Comparison of ENCODE assay signal across 8 cellular contexts in the genomic region with DNA sequence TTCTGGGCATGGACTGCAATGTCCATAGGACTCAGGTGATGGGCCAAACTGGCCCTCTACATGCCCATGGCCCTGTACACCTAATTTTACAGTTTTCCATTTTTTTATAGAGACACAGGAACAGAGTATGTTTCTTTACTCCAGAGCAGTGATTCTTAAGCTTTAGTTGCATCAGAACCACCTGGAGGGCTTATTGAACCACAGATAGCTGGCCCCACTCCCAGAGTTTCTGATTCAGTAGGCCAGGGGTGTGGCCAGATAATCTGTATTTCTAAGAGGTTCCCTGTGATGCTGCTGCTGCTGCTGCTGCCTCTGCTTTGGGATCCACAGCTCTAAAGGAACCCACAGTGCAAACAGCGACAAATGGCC. TPM values are rescaled to one million over a fixed set of nuclear protein-coding genes. Genes with fewer than 3 reads are reported as not detected.
DNase-seq lines count a peak whose midpoint lies in the region; ATAC-seq and TF ChIP-seq lines count a peak whose summit lies in the region.

No MANE protein-coding gene starts in this region.

- H3K4me3 ChIP-seq in AG04450 (ENCODE audit: low read depth, low read length) (peak overlapping the region; percentile 25; the same call in 1 of the 2 replicates), colonic mucosa (no peak overlapping the region), ovary (no peak overlapping the region)

- H3K36me3 ChIP-seq in colonic mucosa (no peaks in the 10 kb centered on the region), ovary (no peaks in the 10 kb centered on the region)

- H3K4me1 ChIP-seq in colonic mucosa (no peaks in the 10 kb centered on the region), ovary (ENCODE audit: insufficient read depth) (peaks cover 57% of the 10 kb centered on the region)

- POLR2A ChIA-PET in AG04450 (lab: Yijun Ruan, JAX): no interaction called here

- H3K9me3 ChIP-seq in AG04450 (ENCODE audit: control insufficient read depth, insufficient read depth, low read length): peaks cover 9% of the 10 kb centered on the region
- H3K9me3 ChIP-seq in colonic mucosa: no peaks in the 10 kb centered on the region
- no peaks in the 10 kb centered on the region for H3K9me3 ChIP-seq in ovary

- WGBS in ovary, 3 donors: 20 to 29% (median 22%) methylated on average over 1 of the region's 1 CpG

- TF ChIP-seq EP300 in ovary (IDR thresholded peaks at IDR 0.05): no peak

- CTCF ChIA-PET in AG04450 (lab: Charles Lee): interaction anchor here (1.1 to 3.5 kb wide), 3 partner anchors 9 to 106 kb away, joined by 3 to 11 read pairs (median 9); no protein-coding TSS in a partner anchor

- DNase-seq in AG04450 (ENCODE audit: low read depth, low spot score) (peak; percentile 84), NCI-H2081 (lab: John Stamatoyannopoulos, UW) (peak; percentile 95 to 98), colonic mucosa (peak; percentile 25), ovary (peak in 3 of 5 donors; percentile 39 to 73 (median 49)), iPS-NIHi11 (ENCODE audit: low spot score) (no peak), posterior cingulate gyrus (no peak), GDM1 (lab: John Stamatoyannopoulos, UW) (no peak)

- TF ChIP-seq POLR2A in ovary (IDR thresholded peaks at IDR 0.05): no peak

- no peaks in the 10 kb centered on the region for H3K27me3 ChIP-seq in AG04450 (ENCODE audit: control insufficient read depth, insufficient read depth, low read length)
- H3K27me3 ChIP-seq in colonic mucosa: peaks cover 4% of the 10 kb centered on the region
- no peaks in the 10 kb centered on the region for H3K27me3 ChIP-seq in ovary

- H3K9ac ChIP-seq in colonic mucosa (ENCODE audit: low read depth in 2 of 2, low read length in 2 of 2): no peak overlapping the region

- TF ChIP-seq CTCF in AG04450 (IDR thresholded peaks at IDR 0.05; ENCODE audit: low read depth, low read length): no peak
- TF ChIP-seq CTCF in colonic mucosa (IDR thresholded peaks at IDR 0.05): no peak
- TF ChIP-seq CTCF in ovary (IDR thresholded peaks at IDR 0.05): no peak

- intact Hi-C loops in colonic mucosa (cut with DNase I): no loop called here
- intact Hi-C loops in ovary (cut with DNase I): no loop called here
- intact Hi-C loops in posterior cingulate gyrus (cut with DNase I): no loop called here

- ATAC-seq in GM21786 (IDR thresholded peaks at IDR 0.05; ENCODE audit: unreplicated experiment): peak; percentile 86

- H3K27ac ChIP-seq in AG04450 (ENCODE audit: low read depth, low read length) (peak overlapping the region; percentile 97), colonic mucosa (peak overlapping the region; percentile 16), ovary (peak overlapping the region in 1 of 2 donors; percentile 97)

RNA-seq across cellular contexts. Expression of a gene that starts 5.1 kb away (rescaled TPM):
- polyA plus RNA-seq in AG04450 (2011; rRNA removed) (132 and 136 TPM in 2 replicates), ovary (1,000 to 10,000 TPM; 1,326 to 3,076 TPM)
- 62.5 and 74.2 TPM in 2 replicates for polyA minus RNA-seq in AG04450 (2011; rRNA and poly(A)+ RNA removed)
- total RNA-seq in colonic mucosa (1 to 10 TPM; 3.8 to 5.5 TPM), ovary (1,000 to 10,000 TPM in 4 of 7 donors, 100 to 1,000 TPM in 3; 599 to 1,818 (median 1,035) TPM)

RNA-seq across cellular contexts. Expression of a gene that starts 58.1 kb away (rescaled TPM):
- not detected in 2 replicates for polyA plus RNA-seq in AG04450 (2011; rRNA removed)
- not detected in 2 replicates for polyA minus RNA-seq in AG04450 (2011; rRNA and poly(A)+ RNA removed)
- total RNA-seq in colonic mucosa: 1 to 10 TPM; 1.4 to 3.1 TPM
- total RNA-seq in ovary: 1 to 10 TPM in 1 of 7 donors, under 1 TPM in 1, not detected in 5; 0.69 to 2.3 TPM
- polyA plus RNA-seq in ovary: under 1 TPM in 1 of 2 donors, not detected in 1; 0.13 TPM

Comparison
In these comparisons a context has a peak if more than half of its experiments do, and no peak if none do; other contexts are left out.
1. DNase-seq: peak in AG04450 (single experiment), NCI-H2081 (2 of 2), colonic mucosa (single experiment) and ovary (3 of 5); none in iPS-NIHi11 (single experiment), posterior cingulate gyrus (0 of 10) and GDM1 (single experiment).
2. RNA of a gene that starts 5.1 kb away (total RNA-seq): 599 to 1,818 TPM in ovary; 3.8 to 5.5 TPM in colonic mucosa; every median in the first group is over 10 times any median in the second.